Comparison of ENCODE assay signal across 1 cellular context in genomic region chr1:204509186-204509635, GRCh38.
TF ChIP-seq lines count a peak whose summit lies in the region.

No MANE protein-coding gene starts in this region.

TF ChIP-seq in HepG2, 621 proteins besides CTCF, POLR2A, EP300 and RAD21 (continues in another document):
- TF ChIP-seq MEF2D (CRISPR knock-in tag; IDR thresholded peaks at IDR 0.05): no peak
- TF ChIP-seq HDAC6 (IDR thresholded peaks at IDR 0.05; ENCODE audit: low read depth, low read length): no peak
- TF ChIP-seq ARNTL (CRISPR knock-in tag; IDR thresholded peaks at IDR 0.05): 0 out of 2 replicates have a peak, but pooled peaks have one; percentile 34
- TF ChIP-seq SMYD3 (CRISPR knock-in tag; IDR thresholded peaks at IDR 0.05): no peak
- TF ChIP-seq, protein P1, sequence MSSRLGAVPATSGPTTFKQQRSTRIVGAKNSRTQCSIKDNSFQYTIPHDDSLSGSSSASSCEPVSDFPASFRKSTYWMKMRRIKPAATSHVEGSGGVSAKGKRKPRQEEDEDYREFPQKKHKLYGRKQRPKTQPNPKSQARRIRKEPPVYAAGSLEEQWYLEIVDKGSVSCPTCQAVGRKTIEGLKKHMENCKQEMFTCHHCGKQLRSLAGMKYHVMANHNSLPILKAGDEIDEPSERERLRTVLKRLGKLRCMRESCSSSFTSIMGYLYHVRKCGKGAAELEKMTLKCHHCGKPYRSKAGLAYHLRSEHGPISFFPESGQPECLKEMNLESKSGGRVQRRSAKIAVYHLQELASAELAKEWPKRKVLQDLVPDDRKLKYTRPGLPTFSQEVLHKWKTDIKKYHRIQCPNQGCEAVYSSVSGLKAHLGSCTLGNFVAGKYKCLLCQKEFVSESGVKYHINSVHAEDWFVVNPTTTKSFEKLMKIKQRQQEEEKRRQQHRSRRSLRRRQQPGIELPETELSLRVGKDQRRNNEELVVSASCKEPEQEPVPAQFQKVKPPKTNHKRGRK (CRISPR knock-in tag; IDR thresholded peaks at IDR 0.05): no peak
- peak; percentile 22; the same call in 1 of the 2 replicates for TF ChIP-seq HDAC1 (CRISPR knock-in tag; IDR thresholded peaks at IDR 0.05)
- TF ChIP-seq SNAPC5 (CRISPR knock-in tag; IDR thresholded peaks at IDR 0.05; ENCODE audit: borderline replicate concordance): no peak
- TF ChIP-seq, protein P2, sequence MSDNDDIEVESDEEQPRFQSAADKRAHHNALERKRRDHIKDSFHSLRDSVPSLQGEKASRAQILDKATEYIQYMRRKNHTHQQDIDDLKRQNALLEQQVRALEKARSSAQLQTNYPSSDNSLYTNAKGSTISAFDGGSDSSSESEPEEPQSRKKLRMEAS (IDR thresholded peaks at IDR 0.05): no peak
- TF ChIP-seq, protein P3, sequence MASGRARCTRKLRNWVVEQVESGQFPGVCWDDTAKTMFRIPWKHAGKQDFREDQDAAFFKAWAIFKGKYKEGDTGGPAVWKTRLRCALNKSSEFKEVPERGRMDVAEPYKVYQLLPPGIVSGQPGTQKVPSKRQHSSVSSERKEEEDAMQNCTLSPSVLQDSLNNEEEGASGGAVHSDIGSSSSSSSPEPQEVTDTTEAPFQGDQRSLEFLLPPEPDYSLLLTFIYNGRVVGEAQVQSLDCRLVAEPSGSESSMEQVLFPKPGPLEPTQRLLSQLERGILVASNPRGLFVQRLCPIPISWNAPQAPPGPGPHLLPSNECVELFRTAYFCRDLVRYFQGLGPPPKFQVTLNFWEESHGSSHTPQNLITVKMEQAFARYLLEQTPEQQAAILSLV (CRISPR knock-in tag; IDR thresholded peaks at IDR 0.05; ENCODE audit: borderline replicate concordance): 0 out of 2 replicates have a peak, but pooled peaks have one; percentile 27
- TF ChIP-seq SRSF1 (optimal IDR thresholded peaks at IDR 0.05; ENCODE audit: low read depth, low read length): no peak
- TF ChIP-seq RCOR2 (CRISPR knock-in tag; IDR thresholded peaks at IDR 0.05): 0 out of 2 replicates have a peak, but pooled peaks have one; percentile 34
- TF ChIP-seq GFI1 (CRISPR knock-in tag; IDR thresholded peaks at IDR 0.05; ENCODE audit: borderline replicate concordance): peak; percentile 82
- TF ChIP-seq HMGXB3 (CRISPR knock-in tag; IDR thresholded peaks at IDR 0.05; ENCODE audit: borderline replicate concordance): peak; percentile 81
- no peak for TF ChIP-seq MAF1 (CRISPR knock-in tag; IDR thresholded peaks at IDR 0.05; ENCODE audit: borderline replicate concordance)
- TF ChIP-seq NR2F1 (CRISPR knock-in tag; IDR thresholded peaks at IDR 0.05): no peak
- peak; percentile 62 for TF ChIP-seq POGK (CRISPR knock-in tag; conservative IDR thresholded peaks at IDR 0.05)
- no peak for TF ChIP-seq MED13 (CRISPR knock-in tag; IDR thresholded peaks at IDR 0.05)
- TF ChIP-seq, protein P4, sequence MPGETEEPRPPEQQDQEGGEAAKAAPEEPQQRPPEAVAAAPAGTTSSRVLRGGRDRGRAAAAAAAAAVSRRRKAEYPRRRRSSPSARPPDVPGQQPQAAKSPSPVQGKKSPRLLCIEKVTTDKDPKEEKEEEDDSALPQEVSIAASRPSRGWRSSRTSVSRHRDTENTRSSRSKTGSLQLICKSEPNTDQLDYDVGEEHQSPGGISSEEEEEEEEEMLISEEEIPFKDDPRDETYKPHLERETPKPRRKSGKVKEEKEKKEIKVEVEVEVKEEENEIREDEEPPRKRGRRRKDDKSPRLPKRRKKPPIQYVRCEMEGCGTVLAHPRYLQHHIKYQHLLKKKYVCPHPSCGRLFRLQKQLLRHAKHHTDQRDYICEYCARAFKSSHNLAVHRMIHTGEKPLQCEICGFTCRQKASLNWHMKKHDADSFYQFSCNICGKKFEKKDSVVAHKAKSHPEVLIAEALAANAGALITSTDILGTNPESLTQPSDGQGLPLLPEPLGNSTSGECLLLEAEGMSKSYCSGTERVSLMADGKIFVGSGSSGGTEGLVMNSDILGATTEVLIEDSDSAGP (CRISPR knock-in tag; IDR thresholded peaks at IDR 0.05; ENCODE audit: borderline replicate concordance): peak; percentile 42; the same call in 1 of the 2 replicates
- TF ChIP-seq, protein P5, sequence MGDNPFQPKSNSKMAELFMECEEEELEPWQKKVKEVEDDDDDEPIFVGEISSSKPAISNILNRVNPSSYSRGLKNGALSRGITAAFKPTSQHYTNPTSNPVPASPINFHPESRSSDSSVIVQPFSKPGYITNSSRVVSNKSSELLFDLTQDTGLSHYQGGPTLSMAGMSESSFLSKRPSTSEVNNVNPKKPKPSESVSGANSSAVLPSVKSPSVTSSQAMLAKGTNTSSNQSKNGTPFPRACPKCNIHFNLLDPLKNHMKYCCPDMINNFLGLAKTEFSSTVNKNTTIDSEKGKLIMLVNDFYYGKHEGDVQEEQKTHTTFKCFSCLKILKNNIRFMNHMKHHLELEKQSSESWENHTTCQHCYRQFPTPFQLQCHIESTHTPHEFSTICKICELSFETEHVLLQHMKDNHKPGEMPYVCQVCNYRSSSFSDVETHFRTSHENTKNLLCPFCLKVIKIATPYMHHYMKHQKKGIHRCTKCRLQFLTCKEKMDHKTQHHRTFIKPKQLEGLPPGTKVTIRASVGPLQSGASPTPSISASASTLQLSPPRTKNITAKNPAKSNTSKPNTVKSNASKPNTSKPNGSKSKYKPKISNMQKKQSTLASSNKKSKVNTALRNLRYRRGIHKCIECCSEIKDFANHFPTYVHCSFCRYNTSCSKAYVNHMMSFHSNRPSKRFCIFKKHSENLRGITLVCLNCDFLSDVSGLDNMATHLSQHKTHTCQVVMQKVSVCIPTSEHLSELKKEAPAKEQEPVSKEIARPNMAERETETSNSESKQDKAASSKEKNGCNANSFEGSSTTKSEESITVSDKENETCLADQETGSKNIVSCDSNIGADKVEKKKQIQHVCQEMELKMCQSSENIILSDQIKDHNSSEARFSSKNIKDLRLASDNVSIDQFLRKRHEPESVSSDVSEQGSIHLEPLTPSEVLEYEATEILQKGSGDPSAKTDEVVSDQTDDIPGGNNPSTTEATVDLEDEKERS (CRISPR knock-in tag; IDR thresholded peaks at IDR 0.05): peak; percentile 82; the same call in 1 of the 2 replicates
- 0 out of 2 replicates have a peak, but pooled peaks have one; percentile 20 for TF ChIP-seq ZNF788 (CRISPR knock-in tag; IDR thresholded peaks at IDR 0.05; ENCODE audit: borderline replicate concordance)
- peak; percentile 81; the same call in 1 of the 2 replicates for TF ChIP-seq ZNF281 (CRISPR knock-in tag; IDR thresholded peaks at IDR 0.05; ENCODE audit: borderline replicate concordance)
- TF ChIP-seq ZNF460 (CRISPR knock-in tag; IDR thresholded peaks at IDR 0.05; ENCODE audit: borderline replicate concordance): peak; percentile 65; the same call in 1 of the 2 replicates
- no peak for TF ChIP-seq ZNF530 (CRISPR knock-in tag; IDR thresholded peaks at IDR 0.05; ENCODE audit: low read depth)
- no peak for TF ChIP-seq SUZ12 (IDR thresholded peaks at IDR 0.05; ENCODE audit: low read depth, low read length)
- TF ChIP-seq ATF2 (CRISPR knock-in tag; IDR thresholded peaks at IDR 0.05): no peak
- TF ChIP-seq SALL1 (CRISPR knock-in tag; IDR thresholded peaks at IDR 0.05): peak; percentile 55
- peak; percentile 95 for TF ChIP-seq ONECUT2 (CRISPR knock-in tag; IDR thresholded peaks at IDR 0.05)
- peak; percentile 38; the same call in 1 of the 2 replicates for TF ChIP-seq ZNF121 (CRISPR knock-in tag; IDR thresholded peaks at IDR 0.05)
- TF ChIP-seq SAP130 (CRISPR knock-in tag; IDR thresholded peaks at IDR 0.05; ENCODE audit: low read depth): no peak; the same call in 1 of the 2 replicates
- TF ChIP-seq, protein P6, sequence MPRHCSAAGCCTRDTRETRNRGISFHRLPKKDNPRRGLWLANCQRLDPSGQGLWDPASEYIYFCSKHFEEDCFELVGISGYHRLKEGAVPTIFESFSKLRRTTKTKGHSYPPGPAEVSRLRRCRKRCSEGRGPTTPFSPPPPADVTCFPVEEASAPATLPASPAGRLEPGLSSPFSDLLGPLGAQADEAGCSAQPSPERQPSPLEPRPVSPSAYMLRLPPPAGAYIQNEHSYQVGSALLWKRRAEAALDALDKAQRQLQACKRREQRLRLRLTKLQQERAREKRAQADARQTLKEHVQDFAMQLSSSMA (CRISPR knock-in tag; IDR thresholded peaks at IDR 0.05): no peak
- TF ChIP-seq, protein P7, sequence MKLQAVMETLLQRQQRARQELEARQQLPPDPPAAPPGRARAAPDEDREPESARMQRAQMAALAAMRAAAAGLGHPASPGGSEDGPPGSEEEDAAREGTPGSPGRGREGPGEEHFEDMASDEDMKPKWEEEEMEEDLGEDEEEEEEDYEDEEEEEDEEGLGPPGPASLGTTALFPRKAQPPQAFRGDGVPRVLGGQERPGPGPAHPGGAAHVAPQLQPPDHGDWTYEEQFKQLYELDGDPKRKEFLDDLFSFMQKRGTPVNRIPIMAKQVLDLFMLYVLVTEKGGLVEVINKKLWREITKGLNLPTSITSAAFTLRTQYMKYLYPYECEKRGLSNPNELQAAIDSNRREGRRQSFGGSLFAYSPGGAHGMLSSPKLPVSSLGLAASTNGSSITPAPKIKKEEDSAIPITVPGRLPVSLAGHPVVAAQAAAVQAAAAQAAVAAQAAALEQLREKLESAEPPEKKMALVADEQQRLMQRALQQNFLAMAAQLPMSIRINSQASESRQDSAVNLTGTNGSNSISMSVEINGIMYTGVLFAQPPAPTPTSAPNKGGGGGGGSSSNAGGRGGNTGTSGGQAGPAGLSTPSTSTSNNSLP (IDR thresholded peaks at IDR 0.05; ENCODE audit: low read depth, low read length): no peak
- no peak for TF ChIP-seq DR1 (CRISPR knock-in tag; IDR thresholded peaks at IDR 0.05)
- TF ChIP-seq JUNB (CRISPR knock-in tag; IDR thresholded peaks at IDR 0.05; ENCODE audit: borderline replicate concordance): no peak
